22 cellular contexts compared by ENCODE assay signal in genomic region chr2:241038374-241039180, GRCh38. TPM values are rescaled to one million over a fixed set of nuclear protein-coding genes. Genes with fewer than 3 reads are reported as not detected.
DNase-seq lines count a peak whose midpoint lies in the region; ATAC-seq lines count a peak whose summit lies in the region.
"Had no signal": no experiment of that assay in that cellular context is flagged by ENCODE, and none has a peak within 500 bp of the region (broad histone marks: within the 10 kb centered on the region; RNA-seq: fewer than 3 reads in every experiment).

No MANE protein-coding gene starts in this region.

- no peaks in the 10 kb centered on the region for H3K9me3 Mint-ChIP-seq in T-helper 2 cell treated with Interferon-gamma antibody and Interleukin-4, amounts not matched to agents 5 μg/mL and 100 μg/mL, for 36 hours
- no peaks in the 10 kb centered on the region for H3K9me3 Mint-ChIP-seq in CD4-positive, alpha-beta memory T cell
- no peaks in the 10 kb centered on the region for H3K9me3 Mint-ChIP-seq in activated CD4-positive, alpha-beta memory T cell treated with anti-CD3 and anti-CD28 coated beads for 36 hours
- no peaks in the 10 kb centered on the region for H3K9me3 Mint-ChIP-seq in naive thymus-derived CD4-positive, alpha-beta T cell
- H3K9me3 Mint-ChIP-seq: activated naive CD4-positive, alpha-beta T cell treated with anti-CD3 and anti-CD28 coated beads for 36 hours; stimulated activated naive CD8-positive, alpha-beta T cell treated with anti-CD3 and anti-CD28 coated beads, Interleukin-15, Interleukin-2, amounts not matched to agents 100 ng/mL and 50 ng/mL, for 24 hours had no signal

- H3K9me3 ChIP-seq in CD4-positive, alpha-beta memory T cell (ENCODE audit: control insufficient read depth in 1 of 2, low read length in 2 of 2): no peaks in the 10 kb centered on the region
- no peaks in the 10 kb centered on the region for H3K9me3 ChIP-seq in naive thymus-derived CD4-positive, alpha-beta T cell (ENCODE audit: control insufficient read depth in 2 of 3, low read length in 3 of 3)
- H3K9me3 ChIP-seq: colonic mucosa, pancreas, transverse colon had no signal

- no peak overlapping the region for H3K4me3 ChIP-seq in CD4-positive, alpha-beta memory T cell (ENCODE audit: low read length in 2 of 2)
- no peak overlapping the region for H3K4me3 ChIP-seq in naive thymus-derived CD4-positive, alpha-beta T cell (ENCODE audit: low read length)
- H3K4me3 ChIP-seq: colonic mucosa, pancreas, transverse colon had no signal

- CTCF ChIA-PET in CD4-positive, alpha-beta memory T cell (lab: Charles Lee; ENCODE audit: partially characterized antibody): interaction anchor here (0.9 kb wide), 1 partner anchor 29 kb away, joined by 3 read pairs; no protein-coding TSS in a partner anchor
- CTCF ChIA-PET in activated CD4-positive, alpha-beta memory T cell treated with anti-CD3 and anti-CD28 coated beads for 36 hours (lab: Charles Lee): interaction anchor here (0.8 kb wide), 1 partner anchor 55 kb away, joined by 3 read pairs; no protein-coding TSS in a partner anchor
- CTCF ChIA-PET in naive thymus-derived CD4-positive, alpha-beta T cell (lab: Charles Lee): interaction anchor here (1.0 kb wide), 1 partner anchor 55 kb away, joined by 3 read pairs; no protein-coding TSS in a partner anchor

- no peaks in the 10 kb centered on the region for H3K36me3 ChIP-seq in CD4-positive, alpha-beta memory T cell (ENCODE audit: insufficient read depth, low read length)
- H3K36me3 ChIP-seq in naive thymus-derived CD4-positive, alpha-beta T cell (ENCODE audit: control insufficient read depth in 2 of 3, insufficient read depth in 3 of 3, low read length in 3 of 3): no peaks in the 10 kb centered on the region
- H3K36me3 ChIP-seq: colonic mucosa, pancreas, transverse colon had no signal

- no peaks in the 10 kb centered on the region for H3K27me3 ChIP-seq in CD4-positive, alpha-beta memory T cell (ENCODE audit: insufficient read depth, low read length)
- no peaks in the 10 kb centered on the region for H3K27me3 ChIP-seq in naive thymus-derived CD4-positive, alpha-beta T cell (ENCODE audit: control insufficient read depth in 2 of 2, insufficient read depth in 2 of 2, low read length in 2 of 2)
- H3K27me3 ChIP-seq: colonic mucosa, pancreas had no signal

- H3K27ac ChIP-seq in CD4-positive, alpha-beta memory T cell (ENCODE audit: low read depth, low read length): no peak overlapping the region
- no peak overlapping the region for H3K27ac ChIP-seq in naive thymus-derived CD4-positive, alpha-beta T cell (ENCODE audit: low read depth, low read length)
- H3K27ac ChIP-seq: colonic mucosa, HL-60, pancreas, transverse colon had no signal

- H3K27ac Mint-ChIP-seq in T-helper 2 cell treated with Interferon-gamma antibody and Interleukin-4, amounts not matched to agents 5 μg/mL and 100 μg/mL, for 36 hours: no peak overlapping the region
- peak overlapping the region in 6 of 7 donors; percentile 84 to 99 (median 95) for H3K27ac Mint-ChIP-seq in CD4-positive, alpha-beta memory T cell
- H3K27ac Mint-ChIP-seq in activated CD4-positive, alpha-beta memory T cell treated with anti-CD3 and anti-CD28 coated beads for 36 hours: no peak overlapping the region
- H3K27ac Mint-ChIP-seq in naive thymus-derived CD4-positive, alpha-beta T cell: peak overlapping the region in 7 of 9 donors; percentile 57 to 88 (median 76)
- H3K27ac Mint-ChIP-seq: activated naive CD4-positive, alpha-beta T cell treated with anti-CD3 and anti-CD28 coated beads for 36 hours; brain; stimulated activated naive CD8-positive, alpha-beta T cell treated with anti-CD3 and anti-CD28 coated beads, Interleukin-15, Interleukin-2, amounts not matched to agents 100 ng/mL and 50 ng/mL, for 24 hours had no signal

- peaks cover 32% of the 10 kb centered on the region for H3K4me1 ChIP-seq in CD4-positive, alpha-beta memory T cell (ENCODE audit: insufficient read depth, low read length)
- H3K4me1 ChIP-seq in naive thymus-derived CD4-positive, alpha-beta T cell (ENCODE audit: control insufficient read depth in 2 of 2, insufficient read depth in 2 of 2, low read length in 2 of 2): peaks cover 7 to 14% of the 10 kb centered on the region in 2 donors
- H3K4me1 ChIP-seq: colonic mucosa had no signal

- POLR2A ChIA-PET in CD4-positive, alpha-beta memory T cell (lab: Charles Lee; ENCODE audit: partially characterized antibody): interaction anchor here (0.8 to 1.4 kb wide), 5 partner anchors 9 to 70 kb away, joined by 3 to 5 read pairs (median 4); no protein-coding TSS in a partner anchor
- POLR2A ChIA-PET in activated CD4-positive, alpha-beta memory T cell treated with anti-CD3 and anti-CD28 coated beads for 36 hours (lab: Charles Lee): no interaction called here
- POLR2A ChIA-PET in naive thymus-derived CD4-positive, alpha-beta T cell (lab: Charles Lee): no interaction called here

- H3K4me3 Mint-ChIP-seq in T-helper 2 cell treated with Interferon-gamma antibody and Interleukin-4, amounts not matched to agents 5 μg/mL and 100 μg/mL, for 36 hours: peak overlapping the region; percentile 89
- peak overlapping the region; percentile 75 to 95 (median 88) for H3K4me3 Mint-ChIP-seq in CD4-positive, alpha-beta memory T cell
- H3K4me3 Mint-ChIP-seq in activated CD4-positive, alpha-beta memory T cell treated with anti-CD3 and anti-CD28 coated beads for 36 hours: peak overlapping the region; percentile 69
- H3K4me3 Mint-ChIP-seq in naive thymus-derived CD4-positive, alpha-beta T cell: peak overlapping the region in 8 of 10 donors; percentile 16 to 88 (median 68)
- H3K4me3 Mint-ChIP-seq: activated naive CD4-positive, alpha-beta T cell treated with anti-CD3 and anti-CD28 coated beads for 36 hours had no signal

- peaks cover 11% of the 10 kb centered on the region for H3K27me3 Mint-ChIP-seq in T-helper 2 cell treated with Interferon-gamma antibody and Interleukin-4, amounts not matched to agents 5 μg/mL and 100 μg/mL, for 36 hours (ENCODE audit: low read depth)
- H3K27me3 Mint-ChIP-seq in CD4-positive, alpha-beta memory T cell: no peaks in the 10 kb centered on the region
- H3K27me3 Mint-ChIP-seq in activated CD4-positive, alpha-beta memory T cell treated with anti-CD3 and anti-CD28 coated beads for 36 hours: no peaks in the 10 kb centered on the region
- H3K27me3 Mint-ChIP-seq in naive thymus-derived CD4-positive, alpha-beta T cell: peaks cover 0 to 9% (median 0%) of the 10 kb centered on the region in 5 donors
- H3K27me3 Mint-ChIP-seq: stimulated activated naive CD8-positive, alpha-beta T cell treated with anti-CD3 and anti-CD28 coated beads, Interleukin-15, Interleukin-2, amounts not matched to agents 100 ng/mL and 50 ng/mL, for 24 hours had no signal

- H3K36me3 Mint-ChIP-seq in T-helper 2 cell treated with Interferon-gamma antibody and Interleukin-4, amounts not matched to agents 5 μg/mL and 100 μg/mL, for 36 hours (ENCODE audit: low read depth): peaks cover 17% of the 10 kb centered on the region
- H3K36me3 Mint-ChIP-seq in CD4-positive, alpha-beta memory T cell: peaks cover 4 to 26% of the 10 kb centered on the region in 2 donors
- H3K36me3 Mint-ChIP-seq in activated CD4-positive, alpha-beta memory T cell treated with anti-CD3 and anti-CD28 coated beads for 36 hours: peaks cover 8% of the 10 kb centered on the region
- peaks cover 0 to 15% (median 0%) of the 10 kb centered on the region in 5 donors for H3K36me3 Mint-ChIP-seq in naive thymus-derived CD4-positive, alpha-beta T cell
- H3K36me3 Mint-ChIP-seq: brain had no signal

- ATAC-seq in naive thymus-derived CD4-positive, alpha-beta T cell: no peak
- ATAC-seq: pancreas had no signal

- DNase-seq in T-helper 2 cell treated with Interferon-gamma antibody and Interleukin-4, amounts not matched to agents 5 μg/mL and 100 μg/mL, for 36 hours (ENCODE audit: low spot score): no peak
- no peak for DNase-seq in T-helper 2 cell
- DNase-seq in CD4-positive, alpha-beta memory T cell: no peak
- no peak for DNase-seq in activated CD4-positive, alpha-beta memory T cell treated with anti-CD3 and anti-CD28 coated beads for 36 hours
- no peak for DNase-seq in naive thymus-derived CD4-positive, alpha-beta T cell
- DNase-seq in effector CD4-positive, alpha-beta T cell: no peak
- no peak for DNase-seq in RKO (ENCODE audit: low spot score)
- DNase-seq in retina: no peak
- DNase-seq: 8988T; activated CD4-positive, CD25-positive, alpha-beta regulatory T cell; activated naive CD4-positive, alpha-beta T cell treated with anti-CD3 and anti-CD28 coated beads for 36 hours; colonic mucosa; DMS 273 treated with DMSO at 0.1 percent for 48 hours; GDM1; IMR-90; MM.1S; pancreas; SHP77 treated with DMSO at 0.1 percent for 48 hours; transverse colon had no signal

- intact Hi-C loops in CD4-positive, alpha-beta memory T cell (cut with micrococcal nuclease): no loop called here
- intact Hi-C loops in activated CD4-positive, alpha-beta memory T cell treated with anti-CD3 and anti-CD28 coated beads for 36 hours (cut with micrococcal nuclease): no loop called here
- intact Hi-C loops in naive thymus-derived CD4-positive, alpha-beta T cell (cut with micrococcal nuclease): loop anchor here in 1 of 2 donors (5.0 kb wide), 1 partner anchor 41 kb away; the partner anchor contains the start of gene SNED1

- H3K4me1 Mint-ChIP-seq in T-helper 2 cell treated with Interferon-gamma antibody and Interleukin-4, amounts not matched to agents 5 μg/mL and 100 μg/mL, for 36 hours (ENCODE audit: low read depth): peaks cover 39% of the 10 kb centered on the region
- H3K4me1 Mint-ChIP-seq in CD4-positive, alpha-beta memory T cell: peaks cover 7 to 40% (median 17%) of the 10 kb centered on the region in 4 donors
- peaks cover 23% of the 10 kb centered on the region for H3K4me1 Mint-ChIP-seq in activated CD4-positive, alpha-beta memory T cell treated with anti-CD3 and anti-CD28 coated beads for 36 hours (ENCODE audit: low read depth)
- peaks cover 0 to 30% (median 6%) of the 10 kb centered on the region in 7 donors for H3K4me1 Mint-ChIP-seq in naive thymus-derived CD4-positive, alpha-beta T cell
- H3K4me1 Mint-ChIP-seq: brain had no signal

RNA-seq across cellular contexts. Expression of gene SNED1, which starts 40.2 kb away (rescaled TPM):
- 10 to 100 TPM; 85.2 to 90.1 TPM for total RNA-seq in CD4-positive, alpha-beta memory T cell
- 1 to 10 TPM; 1.6 to 3.2 TPM for polyA plus RNA-seq in CD4-positive, alpha-beta memory T cell
- total RNA-seq in activated CD4-positive, alpha-beta memory T cell treated with anti-CD3 and anti-CD28 coated beads for 36 hours: 1 to 10 TPM; 2.6 to 3.8 TPM
- 100 to 1,000 TPM in 1 of 5 experiments, 10 to 100 TPM in 4; 20.3 to 120 (median 56.3) TPM for total RNA-seq in naive thymus-derived CD4-positive, alpha-beta T cell
- 1 to 10 TPM; 1.0 to 1.4 TPM for polyA plus RNA-seq in naive thymus-derived CD4-positive, alpha-beta T cell

Comparison
In these comparisons a context has a peak if more than half of its experiments do, and no peak if none do; other contexts are left out.
1. H3K27ac Mint-ChIP-seq: peak in CD4-positive, alpha-beta memory T cell (6 of 7) and naive thymus-derived CD4-positive, alpha-beta T cell (7 of 9); none in T-helper 2 cell treated with Interferon-gamma antibody and Interleukin-4, amounts not matched to agents 5 μg/mL and 100 μg/mL, for 36 hours (single experiment) and activated CD4-positive, alpha-beta memory T cell treated with anti-CD3 and anti-CD28 coated beads for 36 hours (single experiment).
2. RNA of gene SNED1, which starts 40.2 kb away (total RNA-seq): 85.2 to 90.1 TPM in CD4-positive, alpha-beta memory T cell and 20.3 to 120 TPM in naive thymus-derived CD4-positive, alpha-beta T cell; 2.6 to 3.8 TPM in activated CD4-positive, alpha-beta memory T cell treated with anti-CD3 and anti-CD28 coated beads for 36 hours; every median in the first group is over 4 times any median in the second.
3. Peak in every context shown above with its lines, with median percentiles within 50 percentile points of each other: H3K4me3 Mint-ChIP-seq.